In genomic region chr20:37154684-37155298, GRCh38 we compare ENCODE assay signal across 23 cellular contexts.
"Had no signal": no experiment of that assay in that cellular context is flagged by ENCODE, and none has a peak within 500 bp of the region (broad histone marks: within the 10 kb centered on the region; RNA-seq: fewer than 3 reads in every experiment).

No MANE protein-coding gene starts in this region.

- ATAC-seq: Right ventricle myocardium inferior, SK-N-SH treated with all-trans-retinoic acid at 6 μM for 48 hours had no signal

- DNase-seq: Karpas-422, KG1, MG63, NCI-H1092, NCI-H1105 treated with DMSO at 0.1 percent for 48 hours, NCI-H1417 treated with DMSO at 0.1 percent for 48 hours, NCI-H146, NCI-H1694 treated with DMSO at 0.1 percent for 48 hours, NCI-H1930, NCI-H2081, NCI-H2107, NCI-H226, NCI-H446, NCI-H510A, NCI-H524 treated with DMSO at 0.1 percent for 48 hours, NCI-H69, NCI-H774, PC-9, Peyer's patch, SHP77 treated with DMSO at 0.1 percent for 48 hours, SJCRH30 had no signal
